In genomic region chr2:205776139-205776538, GRCh38 we compare ENCODE assay signal across 8 cellular contexts.
DNase-seq lines count a peak whose midpoint lies in the region; ATAC-seq, FAIRE-seq and TF ChIP-seq lines count a peak whose summit lies in the region.

No MANE protein-coding gene starts in this region.

- H3K4me1 ChIP-seq in A549 = peaks cover 9% of the 10 kb centered on the region

- peak; percentile 61 to 66 for TF ChIP-seq RAD21 in A549 (conservative IDR thresholded peaks at IDR 0.05 in 1 of 2, IDR thresholded peaks at IDR 0.05 in 1 of 2)

- no peak for TF ChIP-seq EP300 in A549 (IDR thresholded peaks at IDR 0.05)

- no peak for TF ChIP-seq POLR2A in A549 (IDR thresholded peaks at IDR 0.05; ENCODE audit: low read length)

- H3K4me2 ChIP-seq in A549 = no peak overlapping the region

- no peaks in the 10 kb centered on the region for H3K36me3 Mint-ChIP-seq in activated CD4-positive, alpha-beta memory T cell treated with anti-CD3 and anti-CD28 coated beads for 36 hours
- H3K36me3 Mint-ChIP-seq in naive thymus-derived CD8-positive, alpha-beta T cell = no peaks in the 10 kb centered on the region

- H3K27ac Mint-ChIP-seq in activated CD4-positive, alpha-beta memory T cell treated with anti-CD3 and anti-CD28 coated beads for 36 hours = no peak overlapping the region
- peak overlapping the region in 1 of 10 donors; percentile 67 for H3K27ac Mint-ChIP-seq in naive thymus-derived CD8-positive, alpha-beta T cell

- peak in 1 of 2 experiments; percentile 63 for DNase-seq in A549 (ENCODE audit: low read depth in 1 of 2, low spot score in 1 of 2)
- DNase-seq in GM12864 (ENCODE audit: low read depth) = no peak
- peak; percentile 64 for DNase-seq in HT-29 (ENCODE audit: low spot score)
- peak; percentile 42 for DNase-seq in activated CD4-positive, alpha-beta memory T cell treated with anti-CD3 and anti-CD28 coated beads for 36 hours
- DNase-seq in left cardiac atrium = peak; percentile 56
- peak; percentile 7 for DNase-seq in stimulated activated CD4-positive, alpha-beta T cell treated with anti-CD3 and anti-CD28 coated beads, Interleukin-4, amount 100 ng/mL, for 24 hours
- no peak for DNase-seq in NCI-H510A (lab: John Stamatoyannopoulos, UW)
- DNase-seq in naive thymus-derived CD8-positive, alpha-beta T cell = no peak

- CTCF ChIA-PET in A549 (lab: Yijun Ruan, JAX) = interaction anchor here (0.6 to 2.4 kb wide), 10 partner anchors 12 to 175 kb away, joined by 3 to 14 read pairs (median 4); no protein-coding TSS in a partner anchor
- CTCF ChIA-PET in activated CD4-positive, alpha-beta memory T cell treated with anti-CD3 and anti-CD28 coated beads for 36 hours (lab: Charles Lee) = interaction anchor here (1.1 to 4.7 kb wide), 5 partner anchors 22 to 150 kb away, joined by 3 to 24 read pairs (median 4); no protein-coding TSS in a partner anchor

- H3K4me3 Mint-ChIP-seq in activated CD4-positive, alpha-beta memory T cell treated with anti-CD3 and anti-CD28 coated beads for 36 hours = no peak overlapping the region
- H3K4me3 Mint-ChIP-seq in naive thymus-derived CD8-positive, alpha-beta T cell = no peak overlapping the region

- H3K4me3 ChIP-seq in A549 = no peak overlapping the region
- no peak overlapping the region for H3K4me3 ChIP-seq in GM12864 (ENCODE audit: low read depth, low read length)

- no peaks in the 10 kb centered on the region for H3K9me3 ChIP-seq in A549

- no peak for FAIRE-seq in A549 (lab: Jason Lieb, UNC)

- peak; percentile 61 to 83; a peak in 3 of 6 replicates for ATAC-seq in A549
- peak; percentile 65 to 76 for ATAC-seq in left cardiac atrium
- ATAC-seq in naive thymus-derived CD8-positive, alpha-beta T cell = no peak

- 83% methylated on average over 19 of the region's 19 CpGs for WGBS in A549 (ENCODE audit: missing lambda C conversion rate)

- H3K9me3 Mint-ChIP-seq in activated CD4-positive, alpha-beta memory T cell treated with anti-CD3 and anti-CD28 coated beads for 36 hours = no peaks in the 10 kb centered on the region
- H3K9me3 Mint-ChIP-seq in naive thymus-derived CD8-positive, alpha-beta T cell = no peaks in the 10 kb centered on the region

- POLR2A ChIA-PET in A549 (lab: Yijun Ruan, JAX) = no interaction called here
- POLR2A ChIA-PET in activated CD4-positive, alpha-beta memory T cell treated with anti-CD3 and anti-CD28 coated beads for 36 hours (lab: Charles Lee) = no interaction called here
- POLR2A ChIA-PET in naive thymus-derived CD8-positive, alpha-beta T cell (lab: Charles Lee) = no interaction called here

- no peak overlapping the region for H3K27ac ChIP-seq in A549

- intact Hi-C loops in activated CD4-positive, alpha-beta memory T cell treated with anti-CD3 and anti-CD28 coated beads for 36 hours (cut with micrococcal nuclease) = no loop called here
- intact Hi-C loops in left cardiac atrium (cut with DNase I) = loop anchor here in 1 of 2 donors (2.0 kb wide), 1 partner anchor 109 kb away; no protein-coding TSS in a partner anchor

- H3K4me1 Mint-ChIP-seq in activated CD4-positive, alpha-beta memory T cell treated with anti-CD3 and anti-CD28 coated beads for 36 hours (ENCODE audit: low read depth) = peaks cover 4% of the 10 kb centered on the region
- H3K4me1 Mint-ChIP-seq in naive thymus-derived CD8-positive, alpha-beta T cell = peaks cover 0 to 12% (median 8%) of the 10 kb centered on the region in 4 donors

- H3K27me3 Mint-ChIP-seq in activated CD4-positive, alpha-beta memory T cell treated with anti-CD3 and anti-CD28 coated beads for 36 hours = peaks cover 26% of the 10 kb centered on the region
- peaks cover 12 to 35% (median 17%) of the 10 kb centered on the region in 5 donors for H3K27me3 Mint-ChIP-seq in naive thymus-derived CD8-positive, alpha-beta T cell

- TF ChIP-seq CTCF in A549 (IDR thresholded peaks at IDR 0.05) (peak; percentile 69), GM12864 (IDR thresholded peaks at IDR 0.05; ENCODE audit: low read depth, low read length, missing control alignments) (peak; percentile 76)

TF ChIP-seq in A549, 52 proteins besides CTCF, POLR2A, EP300 and RAD21:
- TF ChIP-seq CEBPB (IDR thresholded peaks at IDR 0.05) (peak in 1 of 2 experiments; percentile 81; a peak in 2 of 4 replicates), SMC3 (IDR thresholded peaks at IDR 0.05) (peak; percentile 69), RNF2 (IDR thresholded peaks at IDR 0.05; ENCODE audit: borderline replicate concordance, low read depth) (no peak), CBX8 (IDR thresholded peaks at IDR 0.05) (no peak), TFCP2L1 (CRISPR knock-in tag; IDR thresholded peaks at IDR 0.05) (no peak), RARB (CRISPR knock-in tag; IDR thresholded peaks at IDR 0.05) (no peak), NPAS2 (CRISPR knock-in tag; IDR thresholded peaks at IDR 0.05; ENCODE audit: borderline replicate concordance) (no peak)
- TF ChIP-seq, protein P1, sequence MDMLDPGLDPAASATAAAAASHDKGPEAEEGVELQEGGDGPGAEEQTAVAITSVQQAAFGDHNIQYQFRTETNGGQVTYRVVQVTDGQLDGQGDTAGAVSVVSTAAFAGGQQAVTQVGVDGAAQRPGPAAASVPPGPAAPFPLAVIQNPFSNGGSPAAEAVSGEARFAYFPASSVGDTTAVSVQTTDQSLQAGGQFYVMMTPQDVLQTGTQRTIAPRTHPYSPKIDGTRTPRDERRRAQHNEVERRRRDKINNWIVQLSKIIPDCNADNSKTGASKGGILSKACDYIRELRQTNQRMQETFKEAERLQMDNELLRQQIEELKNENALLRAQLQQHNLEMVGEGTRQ (IDR thresholded peaks at IDR 0.05) = no peak
- TF ChIP-seq, protein P2, sequence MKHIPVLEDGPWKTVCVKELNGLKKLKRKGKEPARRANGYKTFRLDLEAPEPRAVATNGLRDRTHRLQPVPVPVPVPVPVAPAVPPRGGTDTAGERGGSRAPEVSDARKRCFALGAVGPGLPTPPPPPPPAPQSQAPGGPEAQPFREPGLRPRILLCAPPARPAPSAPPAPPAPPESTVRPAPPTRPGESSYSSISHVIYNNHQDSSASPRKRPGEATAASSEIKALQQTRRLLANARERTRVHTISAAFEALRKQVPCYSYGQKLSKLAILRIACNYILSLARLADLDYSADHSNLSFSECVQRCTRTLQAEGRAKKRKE (CRISPR knock-in tag; IDR thresholded peaks at IDR 0.05; ENCODE audit: low read depth) = no peak

Comparison
In these comparisons a context has a peak if more than half of its experiments do, and no peak if none do; other contexts are left out.
1. ATAC-seq: peak in A549 (2 of 2) and left cardiac atrium (2 of 2); none in naive thymus-derived CD8-positive, alpha-beta T cell (0 of 2).
2. DNase-seq: peak in HT-29 (single experiment), activated CD4-positive, alpha-beta memory T cell treated with anti-CD3 and anti-CD28 coated beads for 36 hours (single experiment), left cardiac atrium (single experiment) and stimulated activated CD4-positive, alpha-beta T cell treated with anti-CD3 and anti-CD28 coated beads, Interleukin-4, amount 100 ng/mL, for 24 hours (single experiment); none in GM12864 (single experiment), NCI-H510A (single experiment) and naive thymus-derived CD8-positive, alpha-beta T cell (0 of 10).